ENCODE assay signal across 10 cellular contexts in genomic region chr1:8047112-8047511, GRCh38. TPM values are rescaled to one million over a fixed set of nuclear protein-coding genes. Genes with fewer than 3 reads are reported as not detected.
DNase-seq lines count a peak whose midpoint lies in the region; ATAC-seq and TF ChIP-seq lines count a peak whose summit lies in the region.
"Had no signal": no experiment of that assay in that cellular context is flagged by ENCODE, and none has a peak within 500 bp of the region (broad histone marks: within the 10 kb centered on the region; RNA-seq: fewer than 3 reads in every experiment).

No MANE protein-coding gene starts in this region.

- H3K4me3 ChIP-seq in RWPE2 (ENCODE audit: severe bottlenecking) (no peak overlapping the region), fibroblast of the aortic adventitia (ENCODE audit: low read depth, low read length) (no peak overlapping the region), rectal smooth muscle tissue (ENCODE audit: low read length) (no peak overlapping the region)
- H3K4me3 ChIP-seq: BLaER1 treated with 17β-estradiol and CSF1 and Interleukin-3, amounts not matched to agents 10 nM and 100 nM had no signal

- no peaks in the 10 kb centered on the region for H3K36me3 ChIP-seq in RWPE2 (ENCODE audit: low read depth)
- H3K36me3 ChIP-seq in rectal smooth muscle tissue (ENCODE audit: control insufficient read depth, insufficient read depth, low read length), result no peaks in the 10 kb centered on the region
- H3K36me3 ChIP-seq: BLaER1 treated with 17β-estradiol and CSF1 and Interleukin-3, amounts not matched to agents 10 nM and 100 nM had no signal

- H3K9me3 ChIP-seq in RWPE2 (ENCODE audit: severe bottlenecking), result peaks cover 3% of the 10 kb centered on the region

- H3K4me1 ChIP-seq in RWPE2 (ENCODE audit: insufficient read depth, poor library complexity, severe bottlenecking), result peaks cover 42% of the 10 kb centered on the region
- no peaks in the 10 kb centered on the region for H3K4me1 ChIP-seq in rectal smooth muscle tissue (ENCODE audit: control insufficient read depth, insufficient read depth, low read length)

- H3K4me1 Mint-ChIP-seq in activated naive CD8-positive, alpha-beta T cell treated with anti-CD3 and anti-CD28 coated beads, Interleukin-2, amount 50 U/mL, for 24 hours, result peaks cover 32% of the 10 kb centered on the region
- H3K4me1 Mint-ChIP-seq: activated naive CD8-positive, alpha-beta T cell treated with anti-CD3 and anti-CD28 coated beads, Interleukin-2, amount 10 ng/mL, durations not matched to agents 7 days and 5 days had no signal

- H3K9me3 Mint-ChIP-seq in activated naive CD8-positive, alpha-beta T cell treated with anti-CD3 and anti-CD28 coated beads, Interleukin-2, amount 50 U/mL, for 24 hours, result peaks cover 2% of the 10 kb centered on the region

- ATAC-seq in RWPE2 (ENCODE audit: low read depth), result no peak
- ATAC-seq in activated naive CD8-positive, alpha-beta T cell treated with anti-CD3 and anti-CD28 coated beads, Interleukin-2, amount 50 U/mL, for 24 hours, result no peak
- no peak for ATAC-seq in HG02840 (IDR thresholded peaks at IDR 0.05; ENCODE audit: low FRiP score, unreplicated experiment)

- no peak for TF ChIP-seq CTCF in RWPE2 (IDR thresholded peaks at IDR 0.05; ENCODE audit: poor library complexity, severe bottlenecking)
- TF ChIP-seq CTCF in fibroblast of the aortic adventitia (IDR thresholded peaks at IDR 0.05; ENCODE audit: insufficient read depth, low read length), result no peak

- no peak overlapping the region for H3K4me3 Mint-ChIP-seq in activated naive CD8-positive, alpha-beta T cell treated with anti-CD3 and anti-CD28 coated beads, Interleukin-2, amount 50 U/mL, for 24 hours
- H3K4me3 Mint-ChIP-seq: activated naive CD8-positive, alpha-beta T cell treated with anti-CD3 and anti-CD28 coated beads, Interleukin-2, amount 10 ng/mL, durations not matched to agents 7 days and 5 days had no signal

- H3K36me3 Mint-ChIP-seq in activated naive CD8-positive, alpha-beta T cell treated with anti-CD3 and anti-CD28 coated beads, Interleukin-2, amount 50 U/mL, for 24 hours (ENCODE audit: low read depth), result peaks cover 1% of the 10 kb centered on the region

- H3K27ac Mint-ChIP-seq in activated naive CD8-positive, alpha-beta T cell treated with anti-CD3 and anti-CD28 coated beads, Interleukin-2, amount 50 U/mL, for 24 hours, result no peak overlapping the region
- H3K27ac Mint-ChIP-seq: activated naive CD8-positive, alpha-beta T cell treated with anti-CD3 and anti-CD28 coated beads, Interleukin-2, amount 10 ng/mL, durations not matched to agents 7 days and 5 days had no signal

- H3K27me3 ChIP-seq in RWPE2 (ENCODE audit: insufficient read depth, poor library complexity, severe bottlenecking) (no peaks in the 10 kb centered on the region), rectal smooth muscle tissue (ENCODE audit: control insufficient read depth, insufficient read depth, low read length) (no peaks in the 10 kb centered on the region)
- H3K27me3 ChIP-seq: BLaER1 treated with 17β-estradiol and CSF1 and Interleukin-3, amounts not matched to agents 10 nM and 100 nM had no signal

- H3K27ac ChIP-seq in RWPE2 (ENCODE audit: poor library complexity, severe bottlenecking) (peak overlapping the region; percentile 96), rectal smooth muscle tissue (ENCODE audit: low read depth, low read length) (peak overlapping the region; percentile 37)

- DNase-seq in DMS 273 treated with DMSO at 0.1 percent for 48 hours (lab: John Stamatoyannopoulos, UW) (peak; percentile 10), RWPE2 (ENCODE audit: low spot score) (no peak), fibroblast of the aortic adventitia (ENCODE audit: low read depth) (peak; percentile 57), KBM-7 (no peak), ecto neural progenitor cell (ENCODE audit: low spot score) (no peak)
- DNase-seq in activated naive CD8-positive, alpha-beta T cell treated with anti-CD3 and anti-CD28 coated beads, Interleukin-2, amount 50 U/mL, for 24 hours, result no peak
- DNase-seq: activated naive CD8-positive, alpha-beta T cell treated with anti-CD3 and anti-CD28 coated beads, Interleukin-2, amount 10 ng/mL, durations not matched to agents 7 days and 5 days had no signal

- no peak overlapping the region for H3K9ac ChIP-seq in rectal smooth muscle tissue (ENCODE audit: low read length)

- peaks cover 5% of the 10 kb centered on the region for H3K27me3 Mint-ChIP-seq in activated naive CD8-positive, alpha-beta T cell treated with anti-CD3 and anti-CD28 coated beads, Interleukin-2, amount 50 U/mL, for 24 hours

- in situ Hi-C loops in KBM-7 (cut with MboI; ENCODE audit: low pct_unique_long_range_greater_than_20kb, low sequenced_read_pairs), result no loop called here

RNA-seq across cellular contexts. Expression of gene ERRFI1, which starts 21.0 kb away (rescaled TPM):
- total RNA-seq in fibroblast of the aortic adventitia (ENCODE audit: low replicate concordance), result 46.4 and 106 TPM in 2 replicates

Comparison
In these comparisons a context has a peak if more than half of its experiments do, and no peak if none do; other contexts are left out.
1. DNase-seq: peak in DMS 273 treated with DMSO at 0.1 percent for 48 hours (single experiment) and fibroblast of the aortic adventitia (single experiment); none in RWPE2 (single experiment), activated naive CD8-positive, alpha-beta T cell treated with anti-CD3 and anti-CD28 coated beads, Interleukin-2, amount 50 U/mL, for 24 hours (single experiment), KBM-7 (single experiment) and ecto neural progenitor cell (single experiment).